ENCODE assay signal across 8 cellular contexts in the genomic region with DNA sequence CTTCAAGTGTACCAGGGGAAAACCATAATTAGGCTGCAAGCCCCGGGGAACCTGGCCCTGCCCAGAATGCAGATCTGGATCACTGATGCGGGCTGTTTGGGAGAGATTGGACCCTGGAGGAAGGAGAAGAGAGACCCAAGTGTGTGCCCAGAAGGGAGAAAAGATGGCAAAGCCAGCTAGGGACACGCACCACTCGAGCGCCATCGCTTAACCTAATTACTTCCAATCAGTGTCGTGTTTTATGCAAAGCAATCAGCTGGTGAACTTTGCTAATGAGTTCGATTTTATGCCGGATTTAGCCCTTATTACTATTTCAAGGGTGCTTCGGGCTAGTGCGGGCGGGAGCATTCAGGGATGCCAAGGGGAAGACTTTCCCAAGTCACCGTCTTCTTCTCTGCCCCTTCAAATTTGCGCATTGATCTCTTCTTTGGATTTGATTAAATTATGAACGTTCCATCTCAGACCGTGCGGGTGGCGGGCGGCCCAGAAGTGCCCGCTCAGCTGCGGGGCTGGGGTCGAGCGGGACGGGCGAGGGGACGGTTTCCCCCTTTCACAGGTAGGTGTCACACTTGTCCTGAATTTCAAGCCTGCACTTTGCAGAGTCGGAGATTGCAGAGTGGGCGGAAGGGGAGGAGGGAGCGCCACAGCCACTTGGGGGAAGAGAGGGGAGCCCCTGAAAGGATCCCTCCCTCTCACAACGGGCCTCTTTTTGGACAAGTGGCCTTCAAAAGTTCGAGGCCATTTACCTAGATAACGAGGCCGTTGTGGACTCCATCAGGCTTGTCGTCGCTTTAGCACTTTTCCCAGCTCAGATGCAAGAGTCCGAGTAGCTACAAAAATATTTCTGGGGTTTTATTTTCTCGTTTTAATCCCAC. TPM values are rescaled to one million over a fixed set of nuclear protein-coding genes. Genes with fewer than 3 reads are reported as not detected.
DNase-seq lines count a peak whose midpoint lies in the region; ATAC-seq, FAIRE-seq and TF ChIP-seq lines count a peak whose summit lies in the region.

No MANE protein-coding gene starts in this region.

- peaks cover 79% of the 10 kb centered on the region for H3K27me3 Mint-ChIP-seq in activated naive CD4-positive, alpha-beta T cell treated with anti-CD3 and anti-CD28 coated beads for 36 hours (ENCODE audit: low read depth)

- DNase-seq in Right ventricle myocardium inferior (ENCODE audit: missing footprints), result peak; percentile 52
- DNase-seq in Right ventricle myocardium superior, result no peak
- peak; percentile 42 for DNase-seq in WERI-Rb-1
- DNase-seq in upper lobe of left lung, result peak in 1 of 2 donors; percentile 82
- no peak for DNase-seq in activated naive CD4-positive, alpha-beta T cell treated with anti-CD3 and anti-CD28 coated beads for 36 hours
- no peak for DNase-seq in NCI-H1930 (lab: John Stamatoyannopoulos, UW)
- no peak for DNase-seq in RCC 7860 (ENCODE audit: low spot score)

- no peak for FAIRE-seq in RCC 7860 (lab: Jason Lieb, UNC)

- peaks cover 35% of the 10 kb centered on the region for H3K4me1 Mint-ChIP-seq in activated naive CD4-positive, alpha-beta T cell treated with anti-CD3 and anti-CD28 coated beads for 36 hours (ENCODE audit: low read depth)

- intact Hi-C loops in Right ventricle myocardium inferior (cut with DNase I) (loop anchor here (2.0 to 10.0 kb wide), 8 partner anchors 72 to 1230 kb away; a partner anchor contains a TSS), Right ventricle myocardium superior (cut with DNase I) (loop anchor here (5.0 to 10.0 kb wide), 4 partner anchors 430 to 740 kb away; a partner anchor contains a TSS)
- intact Hi-C loops in activated naive CD4-positive, alpha-beta T cell treated with anti-CD3 and anti-CD28 coated beads for 36 hours (cut with micrococcal nuclease), result loop anchor here (5.0 to 10.0 kb wide), 6 partner anchors 323 to 1162 kb away; no protein-coding TSS in a partner anchor

- peaks cover 25 to 55% (median 41%) of the 10 kb centered on the region in 4 donors for H3K4me1 ChIP-seq in upper lobe of left lung

- ATAC-seq in Right ventricle myocardium inferior (no peak), Right ventricle myocardium superior (ENCODE audit: poor library complexity) (no peak), upper lobe of left lung (ENCODE audit: low FRiP score in 2 of 2) (no peak)

- TF ChIP-seq CTCF in WERI-Rb-1 (IDR thresholded peaks at IDR 0.05; ENCODE audit: low read depth, low read length), result peak; percentile 69
- TF ChIP-seq CTCF in upper lobe of left lung (IDR thresholded peaks at IDR 0.05), result peak in 1 of 6 experiments; percentile 28

- no peak overlapping the region for H3K27ac Mint-ChIP-seq in activated naive CD4-positive, alpha-beta T cell treated with anti-CD3 and anti-CD28 coated beads for 36 hours

- H3K27ac ChIP-seq in WERI-Rb-1 (no peak overlapping the region), upper lobe of left lung (peak overlapping the region; percentile 55 to 89 (median 80))

- H3K36me3 ChIP-seq in WERI-Rb-1 (no peaks in the 10 kb centered on the region), upper lobe of left lung (peaks cover 0 to 4% (median 0%) of the 10 kb centered on the region in 4 donors)

- H3K4me3 ChIP-seq in WERI-Rb-1 (ENCODE audit: low read depth, low read length) (no peak overlapping the region), iPS-18c (ENCODE audit: insufficient read depth, low read depth, low read length) (peak overlapping the region; percentile 28; the same call in 1 of the 2 replicates), upper lobe of left lung (peak overlapping the region in 3 of 4 donors; percentile 71 to 74 (median 72))

- H3K4me3 Mint-ChIP-seq in activated naive CD4-positive, alpha-beta T cell treated with anti-CD3 and anti-CD28 coated beads for 36 hours, result no peak overlapping the region

- WGBS in upper lobe of left lung, 2 donors, result 9 to 15% methylated on average over 28 to 37 of the region's 37 CpGs

- H3K9me3 ChIP-seq in WERI-Rb-1 (ENCODE audit: severe bottlenecking) (peaks cover 7% of the 10 kb centered on the region), iPS-18c (ENCODE audit: control insufficient read depth, insufficient read depth, low read length) (no peaks in the 10 kb centered on the region), upper lobe of left lung (no peaks in the 10 kb centered on the region)

- H3K27me3 ChIP-seq in WERI-Rb-1 (ENCODE audit: insufficient read depth, low read depth, severe bottlenecking) (peaks cover 66% of the 10 kb centered on the region), upper lobe of left lung (peaks cover 0 to 77% (median 50%) of the 10 kb centered on the region in 4 donors)

- CTCF ChIA-PET in activated naive CD4-positive, alpha-beta T cell treated with anti-CD3 and anti-CD28 coated beads for 36 hours (lab: Charles Lee), result no interaction called here

- TF ChIP-seq EP300 in upper lobe of left lung (IDR thresholded peaks at IDR 0.05), result no peak

- H3K9me3 Mint-ChIP-seq in activated naive CD4-positive, alpha-beta T cell treated with anti-CD3 and anti-CD28 coated beads for 36 hours, result no peaks in the 10 kb centered on the region

- no peak for TF ChIP-seq POLR2A in upper lobe of left lung (IDR thresholded peaks at IDR 0.05)

- H3K36me3 Mint-ChIP-seq in activated naive CD4-positive, alpha-beta T cell treated with anti-CD3 and anti-CD28 coated beads for 36 hours (ENCODE audit: low read depth), result no peaks in the 10 kb centered on the region

RNA-seq across cellular contexts. Expression of a gene that starts 4.1 kb away (rescaled TPM):
- total RNA-seq in Right ventricle myocardium inferior (13.2 TPM), Right ventricle myocardium superior (11.6 TPM), upper lobe of left lung (10 to 100 TPM; 15.2 to 45.6 (median 31.9) TPM)
- total RNA-seq in activated naive CD4-positive, alpha-beta T cell treated with anti-CD3 and anti-CD28 coated beads for 36 hours, result not detected

Comparison
In these comparisons a context has a peak if more than half of its experiments do, and no peak if none do; other contexts are left out.
1. DNase-seq: peak in Right ventricle myocardium inferior (single experiment) and WERI-Rb-1 (single experiment); none in Right ventricle myocardium superior (single experiment), activated naive CD4-positive, alpha-beta T cell treated with anti-CD3 and anti-CD28 coated beads for 36 hours (single experiment), NCI-H1930 (0 of 2) and RCC 7860 (single experiment).
2. RNA of a gene that starts 4.1 kb away (total RNA-seq): 15.2 to 45.6 TPM in upper lobe of left lung, 13.2 TPM in Right ventricle myocardium inferior (single experiment) and 11.6 TPM in Right ventricle myocardium superior (single experiment); not detected in activated naive CD4-positive, alpha-beta T cell treated with anti-CD3 and anti-CD28 coated beads for 36 hours; every median in the first group is over 10 times any median in the second.